ENCODE assay signal across 17 cellular contexts in the genomic region with DNA sequence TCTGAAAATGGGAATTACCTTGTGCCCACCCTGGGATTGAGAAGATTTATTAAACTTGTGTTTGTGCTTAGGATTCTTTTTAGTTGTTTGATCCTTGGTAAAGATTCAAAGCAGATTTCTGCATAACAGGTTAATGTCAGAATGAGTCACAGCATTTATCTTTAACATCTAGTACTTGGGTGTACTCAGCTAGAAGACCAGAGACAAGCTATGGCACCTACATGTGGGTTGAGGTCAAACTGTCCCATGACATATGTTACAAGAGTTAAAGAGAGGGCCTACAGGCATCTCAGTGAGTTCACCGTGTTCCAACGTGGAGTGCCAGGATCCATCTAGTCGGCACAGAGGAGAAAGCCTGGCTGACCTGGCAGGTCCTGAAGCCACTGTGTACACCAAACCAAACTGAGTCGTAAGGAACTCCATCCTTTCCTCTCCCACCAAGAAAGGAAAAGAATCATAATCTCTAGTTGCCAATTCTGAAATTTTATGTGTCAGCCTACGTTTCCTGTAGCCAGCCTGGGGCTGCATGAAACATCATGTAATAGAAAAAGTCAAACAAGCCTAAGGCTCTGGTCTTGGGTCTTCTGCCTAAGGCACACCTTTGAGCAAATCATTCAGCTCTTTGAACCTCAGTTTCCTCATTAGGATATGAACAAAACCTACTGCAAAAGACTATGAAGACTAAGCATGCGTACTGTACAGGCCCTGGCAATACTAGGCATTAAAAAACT.
DNase-seq lines count a peak whose midpoint lies in the region; ATAC-seq, FAIRE-seq and TF ChIP-seq lines count a peak whose summit lies in the region.
"Had no signal": no experiment of that assay in that cellular context is flagged by ENCODE, and none has a peak within 500 bp of the region (broad histone marks: within the 10 kb centered on the region; RNA-seq: fewer than 3 reads in every experiment).

No MANE protein-coding gene starts in this region.

- H3K27me3 Mint-ChIP-seq in activated naive CD4-positive, alpha-beta T cell treated with anti-CD3 and anti-CD28 coated beads, Interleukin-2, amount 10 ng/mL, durations not matched to agents 7 days and 5 days = no peaks in the 10 kb centered on the region
- H3K27me3 Mint-ChIP-seq: activated naive CD8-positive, alpha-beta T cell treated with anti-CD3 and anti-CD28 coated beads, Interleukin-2, amount 10 ng/mL, durations not matched to agents 7 days and 5 days had no signal

- CTCF ChIA-PET in activated naive CD4-positive, alpha-beta T cell treated with anti-CD3 and anti-CD28 coated beads, Interleukin-2, amount 10 ng/mL, durations not matched to agents 7 days and 5 days (lab: Charles Lee) = interaction anchor here (1.0 to 1.8 kb wide), 2 partner anchors 9 to 122 kb away, joined by 3 to 5 read pairs; no protein-coding TSS in a partner anchor

- H3K4me1 Mint-ChIP-seq in activated naive CD4-positive, alpha-beta T cell treated with anti-CD3 and anti-CD28 coated beads, Interleukin-2, amount 10 ng/mL, durations not matched to agents 7 days and 5 days = peaks cover 16% of the 10 kb centered on the region

- H3K9me3 Mint-ChIP-seq in activated naive CD4-positive, alpha-beta T cell treated with anti-CD3 and anti-CD28 coated beads, Interleukin-2, amount 50 U/mL, for 72 hours = no peaks in the 10 kb centered on the region
- no peaks in the 10 kb centered on the region for H3K9me3 Mint-ChIP-seq in activated naive CD4-positive, alpha-beta T cell treated with anti-CD3 and anti-CD28 coated beads, Interleukin-2, amount 10 ng/mL, durations not matched to agents 7 days and 5 days
- H3K9me3 Mint-ChIP-seq: activated naive CD8-positive, alpha-beta T cell treated with anti-CD3 and anti-CD28 coated beads, Interleukin-2, amount 10 ng/mL, durations not matched to agents 7 days and 5 days had no signal

- peaks cover 9 to 12% of the 10 kb centered on the region in 2 donors for H3K36me3 Mint-ChIP-seq in activated naive CD4-positive, alpha-beta T cell treated with anti-CD3 and anti-CD28 coated beads, Interleukin-2, amount 50 U/mL, for 72 hours
- peaks cover 30% of the 10 kb centered on the region for H3K36me3 Mint-ChIP-seq in activated naive CD4-positive, alpha-beta T cell treated with anti-CD3 and anti-CD28 coated beads, Interleukin-2, amount 10 ng/mL, durations not matched to agents 7 days and 5 days

- DNase-seq in activated naive CD4-positive, alpha-beta T cell treated with anti-CD3 and anti-CD28 coated beads, Interleukin-2, amount 50 U/mL, for 72 hours (ENCODE audit: low spot score in 2 of 2) = no peak
- no peak for DNase-seq in activated naive CD4-positive, alpha-beta T cell treated with anti-CD3 and anti-CD28 coated beads, Interleukin-2, amount 10 ng/mL, durations not matched to agents 7 days and 5 days
- peak; percentile 90 for DNase-seq in OCI-M1 (lab: John Stamatoyannopoulos, UW)
- DNase-seq in bronchial epithelial cell (ENCODE audit: low read depth) = peak; percentile 34
- DNase-seq in stimulated activated naive CD8-positive, alpha-beta T cell treated with anti-CD3 and anti-CD28 coated beads, Interleukin-15, Interleukin-2, amounts not matched to agents 100 U/mL and 50 U/mL, for 24 hours = no peak
- no peak for DNase-seq in NCI-H2081 (lab: John Stamatoyannopoulos, UW)
- no peak for DNase-seq in DMS 273 treated with DMSO at 0.1 percent for 48 hours (lab: John Stamatoyannopoulos, UW)
- DNase-seq: activated naive CD8-positive, alpha-beta T cell treated with anti-CD3 and anti-CD28 coated beads, Interleukin-2, amount 10 ng/mL, durations not matched to agents 7 days and 5 days; AML-193; effector memory CD4-positive, alpha-beta T cell; NCI-H1105 treated with DMSO at 0.1 percent for 48 hours; NK-92 treated with Interleukin-12 subunit alpha and Interleukin-12 subunit beta, amount 100 ng/mL, for 24 hours; ovary had no signal

- H3K27ac Mint-ChIP-seq in activated naive CD4-positive, alpha-beta T cell treated with anti-CD3 and anti-CD28 coated beads, Interleukin-2, amount 50 U/mL, for 72 hours = no peak overlapping the region
- H3K27ac Mint-ChIP-seq in activated naive CD4-positive, alpha-beta T cell treated with anti-CD3 and anti-CD28 coated beads, Interleukin-2, amount 10 ng/mL, durations not matched to agents 7 days and 5 days = no peak overlapping the region
- H3K27ac Mint-ChIP-seq: activated naive CD8-positive, alpha-beta T cell treated with anti-CD3 and anti-CD28 coated beads, Interleukin-2, amount 10 ng/mL, durations not matched to agents 7 days and 5 days had no signal

- no peaks in the 10 kb centered on the region for H3K27me3 ChIP-seq in bronchial epithelial cell (ENCODE audit: control insufficient read depth, insufficient read depth, low read length)
- H3K27me3 ChIP-seq: ovary had no signal

- ATAC-seq in activated naive CD4-positive, alpha-beta T cell treated with anti-CD3 and anti-CD28 coated beads, Interleukin-2, amount 50 U/mL, for 72 hours = peak; percentile 52 to 87
- ATAC-seq in stimulated activated naive CD8-positive, alpha-beta T cell treated with anti-CD3 and anti-CD28 coated beads, Interleukin-15, Interleukin-2, amounts not matched to agents 100 U/mL and 50 U/mL, for 24 hours = peak; percentile 88
- no peak for ATAC-seq in GM18861 (IDR thresholded peaks at IDR 0.05; ENCODE audit: unreplicated experiment)
- ATAC-seq: Right ventricle myocardium inferior had no signal

- H3K4me3 ChIP-seq in bronchial epithelial cell (ENCODE audit: low read depth, low read length) = no peak overlapping the region
- H3K4me3 ChIP-seq: ovary, skin epidermis had no signal

- TF ChIP-seq CTCF in bronchial epithelial cell (IDR thresholded peaks at IDR 0.05; ENCODE audit: insufficient read depth, low read length, severe bottlenecking) = no peak

- H3K4me3 Mint-ChIP-seq in activated naive CD4-positive, alpha-beta T cell treated with anti-CD3 and anti-CD28 coated beads, Interleukin-2, amount 10 ng/mL, durations not matched to agents 7 days and 5 days = no peak overlapping the region
- H3K4me3 Mint-ChIP-seq: activated naive CD8-positive, alpha-beta T cell treated with anti-CD3 and anti-CD28 coated beads, Interleukin-2, amount 10 ng/mL, durations not matched to agents 7 days and 5 days had no signal

- no peak for FAIRE-seq in bronchial epithelial cell (lab: Jason Lieb, UNC)
- FAIRE-seq: D721Med had no signal

- H3K36me3 ChIP-seq in bronchial epithelial cell (ENCODE audit: control insufficient read depth, insufficient read depth, low read length) = no peaks in the 10 kb centered on the region
- H3K36me3 ChIP-seq: ovary had no signal

Comparison
In these comparisons a context has a peak if more than half of its experiments do, and no peak if none do; other contexts are left out.
1. DNase-seq: peak in OCI-M1 (single experiment) and bronchial epithelial cell (single experiment); none in activated naive CD4-positive, alpha-beta T cell treated with anti-CD3 and anti-CD28 coated beads, Interleukin-2, amount 50 U/mL, for 72 hours (0 of 2), activated naive CD4-positive, alpha-beta T cell treated with anti-CD3 and anti-CD28 coated beads, Interleukin-2, amount 10 ng/mL, durations not matched to agents 7 days and 5 days (single experiment), stimulated activated naive CD8-positive, alpha-beta T cell treated with anti-CD3 and anti-CD28 coated beads, Interleukin-15, Interleukin-2, amounts not matched to agents 100 U/mL and 50 U/mL, for 24 hours (single experiment), NCI-H2081 (0 of 2) and DMS 273 treated with DMSO at 0.1 percent for 48 hours (single experiment).